In genomic region chr5:10536931-10537579, GRCh38 we compare ENCODE assay signal across 9 cellular contexts. TPM values are rescaled to one million over a fixed set of nuclear protein-coding genes. Genes with fewer than 3 reads are reported as not detected.
DNase-seq lines count a peak whose midpoint lies in the region; ATAC-seq and TF ChIP-seq lines count a peak whose summit lies in the region.
"Had no signal": no experiment of that assay in that cellular context is flagged by ENCODE, and none has a peak within 500 bp of the region (broad histone marks: within the 10 kb centered on the region; RNA-seq: fewer than 3 reads in every experiment).

No MANE protein-coding gene starts in this region.

- no peaks in the 10 kb centered on the region for H3K9me3 ChIP-seq in mammary epithelial cell (replicated peaks; ENCODE audit: insufficient read depth, low read length)
- no peaks in the 10 kb centered on the region for H3K9me3 ChIP-seq in effector memory CD4-positive, alpha-beta T cell (ENCODE audit: control insufficient read depth, low read length)
- no peaks in the 10 kb centered on the region for H3K9me3 ChIP-seq in thoracic aorta

- no peak overlapping the region for H3K4me3 Mint-ChIP-seq in MCF 10A (ENCODE audit: unreplicated experiment)
- H3K4me3 Mint-ChIP-seq in endothelial cell (ENCODE audit: unreplicated experiment) = no peak overlapping the region

- H3K9me3 Mint-ChIP-seq in MCF 10A (ENCODE audit: unreplicated experiment) (no peaks in the 10 kb centered on the region), endothelial cell (ENCODE audit: unreplicated experiment) (no peaks in the 10 kb centered on the region)

- H3K4me2 ChIP-seq in mammary epithelial cell (ENCODE audit: insufficient read depth, low read depth, low read length) = no peak overlapping the region

- H3K4me3 ChIP-seq in mammary epithelial cell (replicated peaks in 1 of 3; ENCODE audit: insufficient read depth in 1 of 3, low read depth in 2 of 3, low read length in 3 of 3) (no peak overlapping the region), thoracic aorta (peak overlapping the region; percentile 65)
- H3K4me3 ChIP-seq in effector memory CD4-positive, alpha-beta T cell (ENCODE audit: insufficient read depth, low read depth, low read length, poor library complexity, severe bottlenecking) = peak overlapping the region; percentile 7

- CTCF ChIA-PET in MCF 10A (lab: Yijun Ruan, JAX) = no interaction called here
- CTCF ChIA-PET in mammary epithelial cell (lab: Charles Lee; ENCODE audit: low non-redundant PET) = no interaction called here

- H3K27me3 Mint-ChIP-seq in MCF 10A (ENCODE audit: insufficient read depth, unreplicated experiment) (no peaks in the 10 kb centered on the region), endothelial cell (ENCODE audit: unreplicated experiment) (peaks cover 10% of the 10 kb centered on the region)

- BruUV-seq in MCF 10A (replicated peaks; lab: Mats Ljungman, UMichigan) (no TSS peak), mammary epithelial cell (replicated peaks; lab: Mats Ljungman, UMichigan) (no TSS peak)

- no peak for TF ChIP-seq CTCF in MCF 10A (IDR thresholded peaks at IDR 0.05; ENCODE audit: unreplicated experiment)
- TF ChIP-seq CTCF in mammary epithelial cell (conservative IDR thresholded peaks at IDR 0.05 in 1 of 2, IDR thresholded peaks at IDR 0.05 in 1 of 2; ENCODE audit: extremely low read depth in 1 of 2, insufficient read depth in 1 of 2, low read depth in 1 of 2, low read length in 2 of 2) = no peak
- no peak for TF ChIP-seq CTCF in thoracic aorta (IDR thresholded peaks at IDR 0.05)
- TF ChIP-seq CTCF in endothelial cell (IDR thresholded peaks at IDR 0.05; ENCODE audit: unreplicated experiment) = no peak

- H3K36me3 ChIP-seq in mammary epithelial cell (ENCODE audit: insufficient read depth, low read length) (no peaks in the 10 kb centered on the region), thoracic aorta (no peaks in the 10 kb centered on the region)
- no peaks in the 10 kb centered on the region for H3K36me3 ChIP-seq in effector memory CD4-positive, alpha-beta T cell (ENCODE audit: control insufficient read depth, insufficient read depth, low read length)

- H3K27ac ChIP-seq in mammary epithelial cell (ENCODE audit: insufficient read depth, low read depth, low read length) (no peak overlapping the region), thoracic aorta (no peak overlapping the region)
- no peak overlapping the region for H3K27ac ChIP-seq in effector memory CD4-positive, alpha-beta T cell (ENCODE audit: insufficient read depth, low read length, poor library complexity, severe bottlenecking)

- H3K4me1 ChIP-seq in mammary epithelial cell (ENCODE audit: insufficient read depth, low read length) (no peaks in the 10 kb centered on the region), thoracic aorta (ENCODE audit: control insufficient read depth in 1 of 2, low read depth in 2 of 2) (peaks cover 15 to 27% of the 10 kb centered on the region in 2 donors)
- H3K4me1 ChIP-seq in effector memory CD4-positive, alpha-beta T cell (ENCODE audit: control insufficient read depth, insufficient read depth, low read length, poor library complexity, severe bottlenecking) = peaks cover 12% of the 10 kb centered on the region

- no peak overlapping the region for H3K9ac ChIP-seq in mammary epithelial cell (ENCODE audit: insufficient read depth, low read length)

- no peaks in the 10 kb centered on the region for H4K20me1 ChIP-seq in mammary epithelial cell (ENCODE audit: insufficient read depth, low read length)

- H3K4me1 Mint-ChIP-seq in MCF 10A (ENCODE audit: insufficient read depth, unreplicated experiment) (peaks cover 6% of the 10 kb centered on the region), endothelial cell (ENCODE audit: unreplicated experiment) (peaks cover 8% of the 10 kb centered on the region)

- POLR2A ChIA-PET in MCF 10A (lab: Yijun Ruan, JAX) = interaction anchor here (1.1 kb wide), 1 partner anchor 14 kb away, joined by 3 read pairs; no protein-coding TSS in a partner anchor

- dilution Hi-C loops in mammary epithelial cell (cut with HindIII; ENCODE audit: low sequenced_read_pairs) = no loop called here

- intact Hi-C loops in MCF 10A (cut with micrococcal nuclease) (no loop called here), mammary epithelial cell (cut with micrococcal nuclease) (no loop called here)

- H3K27ac Mint-ChIP-seq in MCF 10A (ENCODE audit: low read depth, unreplicated experiment) (peak overlapping the region; percentile 61), endothelial cell (ENCODE audit: unreplicated experiment) (no peak overlapping the region)

- DNase-seq in MCF 10A (ENCODE audit: unreplicated experiment) (no peak), mammary epithelial cell (no peak), NCI-H526 (lab: John Stamatoyannopoulos, UW) (peak; percentile 45 to 75), thoracic aorta (ENCODE audit: low spot score) (no peak), NCI-H146 treated with DMSO at 0.1 percent for 48 hours (lab: John Stamatoyannopoulos, UW; ENCODE audit: unreplicated experiment) (no peak), endothelial cell (ENCODE audit: low spot score) (no peak), epidermal melanocyte (ENCODE audit: insufficient read length, low spot score) (no peak)
- no peak for DNase-seq in effector memory CD4-positive, alpha-beta T cell
- DNase-seq: activated CD8-positive, alpha-beta memory T cell treated with anti-CD3 and anti-CD28 coated beads for 24 hours had no signal

- H2AFZ ChIP-seq in mammary epithelial cell (ENCODE audit: low read depth, low read length) = no peak overlapping the region

- H3K79me2 ChIP-seq in mammary epithelial cell (ENCODE audit: insufficient read depth, low read length) = no peaks in the 10 kb centered on the region

- H3K36me3 Mint-ChIP-seq in MCF 10A (ENCODE audit: insufficient read depth, unreplicated experiment) (no peaks in the 10 kb centered on the region), endothelial cell (ENCODE audit: low read depth, unreplicated experiment) (no peaks in the 10 kb centered on the region)

- WGBS in mammary epithelial cell (ENCODE audit: low coverage, missing lambda C conversion rate) = 78% methylated on average over 12 of the region's 13 CpGs

- no peak for ATAC-seq in thoracic aorta (ENCODE audit: insufficient number of reproducible peaks, low FRiP score, low read depth)

- in situ Hi-C loops in mammary epithelial cell (cut with MboI; ENCODE audit: low sequenced_read_pairs in 2 of 2) = no loop called here

- peaks cover 4% of the 10 kb centered on the region for H3K27me3 ChIP-seq in mammary epithelial cell (ENCODE audit: insufficient read depth, low read length)
- H3K27me3 ChIP-seq in effector memory CD4-positive, alpha-beta T cell (replicated peaks; ENCODE audit: control insufficient read depth, insufficient read depth, low read length, poor library complexity, severe bottlenecking) = no peaks in the 10 kb centered on the region
- H3K27me3 ChIP-seq in thoracic aorta (replicated peaks; ENCODE audit: insufficient read depth) = no peaks in the 10 kb centered on the region

RNA-seq across cellular contexts. Expression of gene ANKRD33B, which starts 26.8 kb away (rescaled TPM):
- total RNA-seq in MCF 10A (2022) (3.1 TPM in 2 replicates), mammary epithelial cell (1 to 10 TPM in 1 of 2 donors, under 1 TPM in 1; under 0.01 to 1.8 TPM), thoracic aorta (1 to 10 TPM; 4.9 to 5.7 TPM), endothelial cell (ENCODE audit: unreplicated experiment) (7.0 TPM)
- polyA plus RNA-seq in mammary epithelial cell = 0.50 TPM
- 2.3 TPM for polyA minus RNA-seq in mammary epithelial cell

Comparison
In these comparisons a context has a peak if more than half of its experiments do, and no peak if none do; other contexts are left out.
1. DNase-seq: peak in NCI-H526 (2 of 2); none in MCF 10A (single experiment), mammary epithelial cell (single experiment), effector memory CD4-positive, alpha-beta T cell (0 of 3), thoracic aorta (single experiment), NCI-H146 treated with DMSO at 0.1 percent for 48 hours (single experiment), endothelial cell (single experiment) and epidermal melanocyte (single experiment).
2. H3K4me3 ChIP-seq: peak in effector memory CD4-positive, alpha-beta T cell (single experiment) and thoracic aorta (single experiment); none in mammary epithelial cell (0 of 3).